ENCODE assay signal across 1 cellular context in the genomic region with DNA sequence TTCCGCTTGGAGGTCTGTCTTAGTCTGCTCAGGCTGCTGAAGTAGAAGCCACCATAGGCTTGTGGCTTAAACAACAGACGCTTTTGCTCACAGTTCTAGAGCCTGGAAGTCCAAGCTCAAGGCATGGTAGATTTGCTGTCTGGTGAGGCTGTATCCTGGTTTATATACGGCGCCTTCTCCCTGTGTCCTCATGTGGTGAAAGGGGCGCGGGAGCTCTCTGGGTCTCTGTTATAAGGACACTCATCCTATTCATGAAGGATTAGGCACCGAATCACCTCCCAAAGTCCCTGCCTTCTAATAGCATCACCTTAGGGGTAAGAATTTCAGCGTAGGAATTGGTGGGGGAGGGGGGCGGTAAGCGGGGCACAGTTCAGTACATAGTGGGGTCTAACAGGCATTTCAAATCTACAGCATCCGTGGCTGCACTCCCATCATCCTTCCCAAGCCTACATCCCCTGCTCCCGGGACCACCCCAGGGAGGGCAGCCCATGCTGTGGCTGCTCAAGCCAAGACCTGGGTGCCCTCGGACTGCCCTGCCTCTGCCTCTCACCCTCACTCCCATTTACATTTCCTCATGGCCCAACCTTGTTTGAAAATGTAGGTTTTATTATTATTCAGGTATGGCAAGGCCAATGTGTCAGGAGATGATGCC.
TF ChIP-seq lines count a peak whose summit lies in the region.

No MANE protein-coding gene starts in this region.

TF ChIP-seq in GM23338, 12 proteins besides CTCF, POLR2A, EP300 and RAD21 (continued from another document):
- TF ChIP-seq, protein P1, sequence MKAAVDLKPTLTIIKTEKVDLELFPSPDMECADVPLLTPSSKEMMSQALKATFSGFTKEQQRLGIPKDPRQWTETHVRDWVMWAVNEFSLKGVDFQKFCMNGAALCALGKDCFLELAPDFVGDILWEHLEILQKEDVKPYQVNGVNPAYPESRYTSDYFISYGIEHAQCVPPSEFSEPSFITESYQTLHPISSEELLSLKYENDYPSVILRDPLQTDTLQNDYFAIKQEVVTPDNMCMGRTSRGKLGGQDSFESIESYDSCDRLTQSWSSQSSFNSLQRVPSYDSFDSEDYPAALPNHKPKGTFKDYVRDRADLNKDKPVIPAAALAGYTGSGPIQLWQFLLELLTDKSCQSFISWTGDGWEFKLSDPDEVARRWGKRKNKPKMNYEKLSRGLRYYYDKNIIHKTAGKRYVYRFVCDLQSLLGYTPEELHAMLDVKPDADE (IDR thresholded peaks at IDR 0.05): no peak
- no peak for TF ChIP-seq EZH2 (IDR thresholded peaks at IDR 0.05; ENCODE audit: low read depth, unreplicated experiment)
- TF ChIP-seq, protein P2, sequence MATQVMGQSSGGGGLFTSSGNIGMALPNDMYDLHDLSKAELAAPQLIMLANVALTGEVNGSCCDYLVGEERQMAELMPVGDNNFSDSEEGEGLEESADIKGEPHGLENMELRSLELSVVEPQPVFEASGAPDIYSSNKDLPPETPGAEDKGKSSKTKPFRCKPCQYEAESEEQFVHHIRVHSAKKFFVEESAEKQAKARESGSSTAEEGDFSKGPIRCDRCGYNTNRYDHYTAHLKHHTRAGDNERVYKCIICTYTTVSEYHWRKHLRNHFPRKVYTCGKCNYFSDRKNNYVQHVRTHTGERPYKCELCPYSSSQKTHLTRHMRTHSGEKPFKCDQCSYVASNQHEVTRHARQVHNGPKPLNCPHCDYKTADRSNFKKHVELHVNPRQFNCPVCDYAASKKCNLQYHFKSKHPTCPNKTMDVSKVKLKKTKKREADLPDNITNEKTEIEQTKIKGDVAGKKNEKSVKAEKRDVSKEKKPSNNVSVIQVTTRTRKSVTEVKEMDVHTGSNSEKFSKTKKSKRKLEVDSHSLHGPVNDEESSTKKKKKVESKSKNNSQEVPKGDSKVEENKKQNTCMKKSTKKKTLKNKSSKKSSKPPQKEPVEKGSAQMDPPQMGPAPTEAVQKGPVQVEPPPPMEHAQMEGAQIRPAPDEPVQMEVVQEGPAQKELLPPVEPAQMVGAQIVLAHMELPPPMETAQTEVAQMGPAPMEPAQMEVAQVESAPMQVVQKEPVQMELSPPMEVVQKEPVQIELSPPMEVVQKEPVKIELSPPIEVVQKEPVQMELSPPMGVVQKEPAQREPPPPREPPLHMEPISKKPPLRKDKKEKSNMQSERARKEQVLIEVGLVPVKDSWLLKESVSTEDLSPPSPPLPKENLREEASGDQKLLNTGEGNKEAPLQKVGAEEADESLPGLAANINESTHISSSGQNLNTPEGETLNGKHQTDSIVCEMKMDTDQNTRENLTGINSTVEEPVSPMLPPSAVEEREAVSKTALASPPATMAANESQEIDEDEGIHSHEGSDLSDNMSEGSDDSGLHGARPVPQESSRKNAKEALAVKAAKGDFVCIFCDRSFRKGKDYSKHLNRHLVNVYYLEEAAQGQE (IDR thresholded peaks at IDR 0.05; ENCODE audit: unreplicated experiment): no peak
- no peak for TF ChIP-seq POLR2AphosphoS5 (IDR thresholded peaks at IDR 0.05; ENCODE audit: low read depth)
- TF ChIP-seq JUNB (IDR thresholded peaks at IDR 0.05; ENCODE audit: unreplicated experiment): no peak
- no peak for TF ChIP-seq ZNF114 (CRISPR knock-in tag; IDR thresholded peaks at IDR 0.05)
- TF ChIP-seq, protein P3, sequence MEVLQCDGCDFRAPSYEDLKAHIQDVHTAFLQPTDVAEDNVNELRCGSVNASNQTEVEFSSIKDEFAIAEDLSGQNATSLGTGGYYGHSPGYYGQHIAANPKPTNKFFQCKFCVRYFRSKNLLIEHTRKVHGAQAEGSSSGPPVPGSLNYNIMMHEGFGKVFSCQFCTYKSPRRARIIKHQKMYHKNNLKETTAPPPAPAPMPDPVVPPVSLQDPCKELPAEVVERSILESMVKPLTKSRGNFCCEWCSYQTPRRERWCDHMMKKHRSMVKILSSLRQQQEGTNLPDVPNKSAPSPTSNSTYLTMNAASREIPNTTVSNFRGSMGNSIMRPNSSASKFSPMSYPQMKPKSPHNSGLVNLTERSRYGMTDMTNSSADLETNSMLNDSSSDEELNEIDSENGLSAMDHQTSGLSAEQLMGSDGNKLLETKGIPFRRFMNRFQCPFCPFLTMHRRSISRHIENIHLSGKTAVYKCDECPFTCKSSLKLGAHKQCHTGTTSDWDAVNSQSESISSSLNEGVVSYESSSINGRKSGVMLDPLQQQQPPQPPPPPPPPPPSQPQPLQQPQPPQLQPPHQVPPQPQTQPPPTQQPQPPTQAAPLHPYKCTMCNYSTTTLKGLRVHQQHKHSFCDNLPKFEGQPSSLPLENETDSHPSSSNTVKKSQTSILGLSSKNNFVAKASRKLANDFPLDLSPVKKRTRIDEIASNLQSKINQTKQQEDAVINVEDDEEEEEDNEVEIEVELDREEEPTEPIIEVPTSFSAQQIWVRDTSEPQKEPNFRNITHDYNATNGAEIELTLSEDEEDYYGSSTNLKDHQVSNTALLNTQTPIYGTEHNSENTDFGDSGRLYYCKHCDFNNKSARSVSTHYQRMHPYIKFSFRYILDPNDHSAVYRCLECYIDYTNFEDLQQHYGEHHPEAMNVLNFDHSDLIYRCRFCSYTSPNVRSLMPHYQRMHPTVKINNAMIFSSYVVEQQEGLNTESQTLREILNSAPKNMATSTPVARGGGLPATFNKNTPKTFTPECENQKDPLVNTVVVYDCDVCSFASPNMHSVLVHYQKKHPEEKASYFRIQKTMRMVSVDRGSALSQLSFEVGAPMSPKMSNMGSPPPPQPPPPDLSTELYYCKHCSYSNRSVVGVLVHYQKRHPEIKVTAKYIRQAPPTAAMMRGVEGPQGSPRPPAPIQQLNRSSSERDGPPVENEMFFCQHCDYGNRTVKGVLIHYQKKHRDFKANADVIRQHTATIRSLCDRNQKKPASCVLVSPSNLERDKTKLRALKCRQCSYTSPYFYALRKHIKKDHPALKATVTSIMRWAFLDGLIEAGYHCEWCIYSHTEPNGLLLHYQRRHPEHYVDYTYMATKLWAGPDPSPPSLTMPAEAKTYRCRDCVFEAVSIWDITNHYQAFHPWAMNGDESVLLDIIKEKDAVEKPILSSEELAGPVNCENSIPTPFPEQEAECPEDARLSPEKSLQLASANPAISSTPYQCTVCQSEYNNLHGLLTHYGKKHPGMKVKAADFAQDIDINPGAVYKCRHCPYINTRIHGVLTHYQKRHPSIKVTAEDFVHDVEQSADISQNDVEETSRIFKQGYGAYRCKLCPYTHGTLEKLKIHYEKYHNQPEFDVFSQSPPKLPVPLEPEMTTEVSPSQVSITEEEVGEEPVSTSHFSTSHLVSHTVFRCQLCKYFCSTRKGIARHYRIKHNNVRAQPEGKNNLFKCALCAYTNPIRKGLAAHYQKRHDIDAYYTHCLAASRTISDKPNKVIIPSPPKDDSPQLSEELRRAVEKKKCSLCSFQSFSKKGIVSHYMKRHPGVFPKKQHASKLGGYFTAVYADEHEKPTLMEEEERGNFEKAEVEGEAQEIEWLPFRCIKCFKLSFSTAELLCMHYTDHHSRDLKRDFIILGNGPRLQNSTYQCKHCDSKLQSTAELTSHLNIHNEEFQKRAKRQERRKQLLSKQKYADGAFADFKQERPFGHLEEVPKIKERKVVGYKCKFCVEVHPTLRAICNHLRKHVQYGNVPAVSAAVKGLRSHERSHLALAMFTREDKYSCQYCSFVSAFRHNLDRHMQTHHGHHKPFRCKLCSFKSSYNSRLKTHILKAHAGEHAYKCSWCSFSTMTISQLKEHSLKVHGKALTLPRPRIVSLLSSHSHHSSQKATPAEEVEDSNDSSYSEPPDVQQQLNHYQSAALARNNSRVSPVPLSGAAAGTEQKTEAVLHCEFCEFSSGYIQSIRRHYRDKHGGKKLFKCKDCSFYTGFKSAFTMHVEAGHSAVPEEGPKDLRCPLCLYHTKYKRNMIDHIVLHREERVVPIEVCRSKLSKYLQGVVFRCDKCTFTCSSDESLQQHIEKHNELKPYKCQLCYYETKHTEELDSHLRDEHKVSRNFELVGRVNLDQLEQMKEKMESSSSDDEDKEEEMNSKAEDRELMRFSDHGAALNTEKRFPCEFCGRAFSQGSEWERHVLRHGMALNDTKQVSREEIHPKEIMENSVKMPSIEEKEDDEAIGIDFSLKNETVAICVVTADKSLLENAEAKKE (CRISPR knock-in tag; IDR thresholded peaks at IDR 0.05): no peak
- TF ChIP-seq STAT1 (IDR thresholded peaks at IDR 0.05; ENCODE audit: unreplicated experiment): no peak
